In genomic region chr13:113061796-113062425, GRCh38 we compare ENCODE assay signal across 19 cellular contexts. TPM values are rescaled to one million over a fixed set of nuclear protein-coding genes. Genes with fewer than 3 reads are reported as not detected.
DNase-seq lines count a peak whose midpoint lies in the region; ATAC-seq and TF ChIP-seq lines count a peak whose summit lies in the region.
"Had no signal": no experiment of that assay in that cellular context is flagged by ENCODE, and none has a peak within 500 bp of the region (broad histone marks: within the 10 kb centered on the region; RNA-seq: fewer than 3 reads in every experiment).

No MANE protein-coding gene starts in this region.

- peak overlapping the region; percentile 90 for H2BK12ac ChIP-seq in neuronal stem cell (ENCODE audit: low read length)

- H3K4me1 ChIP-seq in HEK293 (ENCODE audit: control insufficient read depth, insufficient read depth, low read length) (no peaks in the 10 kb centered on the region), neuronal stem cell (ENCODE audit: control insufficient read depth in 2 of 2, insufficient read depth in 1 of 2, low read depth in 1 of 2, low read length in 2 of 2) (peaks cover 0 to 2% of the 10 kb centered on the region in 2 donors), smooth muscle cell (ENCODE audit: low read depth) (no peaks in the 10 kb centered on the region)
- H3K4me1 ChIP-seq: SJCRH30 had no signal

- H2BK120ac ChIP-seq in neuronal stem cell (ENCODE audit: low read depth, low read length) = no peak overlapping the region

- no peak overlapping the region for H3K4me2 ChIP-seq in neuronal stem cell (ENCODE audit: insufficient read depth, low read length, poor library complexity, severe bottlenecking)
- H3K4me2 ChIP-seq in smooth muscle cell = no peak overlapping the region

- no peak overlapping the region for H3K27ac Mint-ChIP-seq in chondrocyte (ENCODE audit: unreplicated experiment)
- H3K27ac Mint-ChIP-seq: CD4-positive, CD25-positive, alpha-beta regulatory T cell had no signal

- CTCF ChIA-PET in HEK293 (lab: Yijun Ruan, JAX) = no interaction called here

- no peak overlapping the region for H4K91ac ChIP-seq in neuronal stem cell (ENCODE audit: low read depth, low read length, poor library complexity)

- no peak overlapping the region for H2BK15ac ChIP-seq in neuronal stem cell (ENCODE audit: low read length)

- H3K4me1 Mint-ChIP-seq in chondrocyte (ENCODE audit: low read depth) = peaks cover 11% of the 10 kb centered on the region
- H3K4me1 Mint-ChIP-seq: CD4-positive, CD25-positive, alpha-beta regulatory T cell had no signal

- no peak overlapping the region for H4K8ac ChIP-seq in neuronal stem cell (ENCODE audit: low read depth, low read length)

- H3K14ac ChIP-seq in neuronal stem cell (ENCODE audit: low read length) = no peak overlapping the region

- H3K9ac ChIP-seq in neuronal stem cell (ENCODE audit: low read depth, low read length, poor library complexity) = no peak overlapping the region
- H3K9ac ChIP-seq in smooth muscle cell (ENCODE audit: low read depth) = no peak overlapping the region

- H3K18ac ChIP-seq in neuronal stem cell (ENCODE audit: low read length) = no peak overlapping the region

- H3K4me3 ChIP-seq in HEK293 (ENCODE audit: low read depth, low read length) (no peak overlapping the region), neuronal stem cell (ENCODE audit: low read length in 2 of 2) (no peak overlapping the region), smooth muscle cell (no peak overlapping the region)
- H3K4me3 ChIP-seq: SJCRH30 had no signal

- H3K79me2 ChIP-seq in smooth muscle cell (ENCODE audit: low read depth) = no peaks in the 10 kb centered on the region

- intact Hi-C loops in left colon (cut with DNase I, micrococcal nuclease) = no loop called here

- H3F3A ChIP-seq in smooth muscle cell (ENCODE audit: low read depth) = no peaks in the 10 kb centered on the region

- ATAC-seq in left colon = no peak

- H2BK5ac ChIP-seq in neuronal stem cell (ENCODE audit: low read length) = no peak overlapping the region

- H3K79me1 ChIP-seq in neuronal stem cell (ENCODE audit: low read depth, low read length) = no peaks in the 10 kb centered on the region

- DNase-seq in chondrocyte (ENCODE audit: low spot score) (peak; percentile 86), neuronal stem cell (ENCODE audit: low spot score) (no peak), smooth muscle cell (lab: John Stamatoyannopoulos, UW; ENCODE audit: unreplicated experiment) (no peak), SKM-1 (lab: John Stamatoyannopoulos, UW; ENCODE audit: unreplicated experiment) (no peak), left colon (no peak)
- DNase-seq: AML-193; CD4-positive, CD25-positive, alpha-beta regulatory T cell; EL; HCEC 1CT; NCI-H1105 treated with DMSO at 0.1 percent for 48 hours; NCI-H187; NCI-H526 treated with DMSO at 0.1 percent for 48 hours; NK-92 treated with Interleukin-12 subunit alpha and Interleukin-12 subunit beta, amount 100 ng/mL, for 24 hours; SJCRH30 had no signal

- H2AK5ac ChIP-seq in neuronal stem cell (ENCODE audit: low read depth, low read length) = no peak overlapping the region

- no peaks in the 10 kb centered on the region for H4K20me1 ChIP-seq in smooth muscle cell (ENCODE audit: low read depth)

- H3K9me3 ChIP-seq in HEK293 (ENCODE audit: control insufficient read depth, insufficient read depth, low read depth, low read length) = no peaks in the 10 kb centered on the region
- H3K9me3 ChIP-seq in neuronal stem cell (replicated peaks in 1 of 2; ENCODE audit: control insufficient read depth in 2 of 2, insufficient read depth in 1 of 2, low read depth in 1 of 2, low read length in 2 of 2) = peaks cover 8 to 16% of the 10 kb centered on the region in 2 donors
- no peaks in the 10 kb centered on the region for H3K9me3 ChIP-seq in smooth muscle cell (replicated peaks; ENCODE audit: low read depth)
- H3K9me3 ChIP-seq: SJCRH30 had no signal

- H2AFZ ChIP-seq in neuronal stem cell (ENCODE audit: low read length) = no peak overlapping the region
- H2AFZ ChIP-seq in smooth muscle cell (ENCODE audit: low read depth) = no peak overlapping the region

- H3K27me3 ChIP-seq in neuronal stem cell (ENCODE audit: control insufficient read depth in 3 of 3, insufficient read depth in 3 of 3, low read depth in 1 of 3, low read length in 3 of 3) (no peaks in the 10 kb centered on the region), smooth muscle cell (ENCODE audit: low read depth) (no peaks in the 10 kb centered on the region)
- H3K27me3 ChIP-seq: SJCRH30 had no signal

- no peak overlapping the region for H3K4ac ChIP-seq in neuronal stem cell (ENCODE audit: low read length)

- H3K23ac ChIP-seq in neuronal stem cell (ENCODE audit: low read depth, low read length, poor library complexity) = peak overlapping the region; percentile 55

- no peaks in the 10 kb centered on the region for H3K9me3 Mint-ChIP-seq in chondrocyte (ENCODE audit: low read depth)
- H3K9me3 Mint-ChIP-seq: CD4-positive, CD25-positive, alpha-beta regulatory T cell had no signal

- TF ChIP-seq CTCF in HEK293 (tag by site-specific recombination; IDR thresholded peaks at IDR 0.05) (no peak), chondrocyte (IDR thresholded peaks at IDR 0.05) (no peak), smooth muscle cell (IDR thresholded peaks at IDR 0.05; ENCODE audit: borderline replicate concordance, insufficient read depth, poor library complexity, severe bottlenecking) (no peak)

- H3K36me3 ChIP-seq in HEK293 (ENCODE audit: control insufficient read depth in 2 of 2, insufficient read depth in 1 of 2, low read length in 2 of 2) (no peaks in the 10 kb centered on the region), neuronal stem cell (replicated peaks in 1 of 2; ENCODE audit: control insufficient read depth in 2 of 2, insufficient read depth in 2 of 2, low read length in 2 of 2) (peaks cover 15 to 17% of the 10 kb centered on the region in 2 donors), smooth muscle cell (ENCODE audit: low read depth) (no peaks in the 10 kb centered on the region)
- H3K36me3 ChIP-seq: SJCRH30 had no signal

- no peaks in the 10 kb centered on the region for H3K27me3 Mint-ChIP-seq in chondrocyte (ENCODE audit: low read depth)
- H3K27me3 Mint-ChIP-seq: CD4-positive, CD25-positive, alpha-beta regulatory T cell had no signal

- no peak overlapping the region for H3K27ac ChIP-seq in HEK293 (ENCODE audit: extremely low read depth, low read depth, low read length)
- H3K27ac ChIP-seq in neuronal stem cell (replicated peaks; ENCODE audit: low read length) = no peak overlapping the region
- H3K27ac ChIP-seq in temporal lobe (ENCODE audit: low read depth, low read length) = peak overlapping the region; percentile 38
- H3K27ac ChIP-seq in smooth muscle cell (ENCODE audit: low read depth) = no peak overlapping the region
- H3K27ac ChIP-seq: SJCRH30 had no signal

- H3K4me3 Mint-ChIP-seq in chondrocyte (ENCODE audit: unreplicated experiment) = no peak overlapping the region
- H3K4me3 Mint-ChIP-seq: CD4-positive, CD25-positive, alpha-beta regulatory T cell had no signal

- peaks cover 2% of the 10 kb centered on the region for H3K36me3 Mint-ChIP-seq in chondrocyte (ENCODE audit: low read depth)

- POLR2A ChIA-PET in HEK293 (lab: Yijun Ruan, JAX) = no interaction called here

- WGBS in neuronal stem cell (ENCODE audit: extremely low coverage in 2 of 2, insufficient read length in 2 of 2, insufficient replicate concordance in 1 of 2), 2 donors = no CpG with 5 or more reads among the region's 14 CpGs
- WGBS in smooth muscle cell (ENCODE audit: low lambda C conversion rate) = 96% methylated on average over 13 of the region's 14 CpGs

TF ChIP-seq in HEK293, 187 proteins besides CTCF, POLR2A, EP300 and RAD21:
- TF ChIP-seq ZBTB10 (tag by site-specific recombination; IDR thresholded peaks at IDR 0.05) (no peak), ZNF791 (tag by site-specific recombination; IDR thresholded peaks at IDR 0.05) (no peak), ZFP3 (tag by site-specific recombination; IDR thresholded peaks at IDR 0.05; ENCODE audit: low read depth) (no peak), ZNF600 (tag by site-specific recombination; IDR thresholded peaks at IDR 0.05) (0 out of 2 replicates have a peak, but pooled peaks have one; percentile 31), GLI4 (tag by site-specific recombination; IDR thresholded peaks at IDR 0.05) (no peak)

RNA-seq across cellular contexts. Expression of gene F7, which starts 43.7 kb away (rescaled TPM):
- total RNA-seq in chondrocyte (0.34 to 0.85 TPM (median 0.60 TPM) in 3 replicates), temporal lobe (0.49 TPM), smooth muscle cell (0.63 and 1.7 TPM in 2 replicates), left colon (under 1 TPM in 1 of 2 donors, not detected in 1; 0.17 TPM)
- polyA plus RNA-seq in neuronal stem cell (2013, experiment 1 of 2) = 0.68 TPM
- 0.62 TPM for polyA plus RNA-seq in neuronal stem cell (2013, experiment 2 of 2)
- 1.7 TPM in 2 replicates for polyA plus RNA-seq in smooth muscle cell
- total RNA-seq: CD4-positive, CD25-positive, alpha-beta regulatory T cell; LHCN-M2; OCI-LY7; RPMI7951; SJCRH30 had no signal
- polyA plus RNA-seq: CD4-positive, CD25-positive, alpha-beta regulatory T cell had no signal
